1 cellular context compared by ENCODE assay signal in the genomic region with DNA sequence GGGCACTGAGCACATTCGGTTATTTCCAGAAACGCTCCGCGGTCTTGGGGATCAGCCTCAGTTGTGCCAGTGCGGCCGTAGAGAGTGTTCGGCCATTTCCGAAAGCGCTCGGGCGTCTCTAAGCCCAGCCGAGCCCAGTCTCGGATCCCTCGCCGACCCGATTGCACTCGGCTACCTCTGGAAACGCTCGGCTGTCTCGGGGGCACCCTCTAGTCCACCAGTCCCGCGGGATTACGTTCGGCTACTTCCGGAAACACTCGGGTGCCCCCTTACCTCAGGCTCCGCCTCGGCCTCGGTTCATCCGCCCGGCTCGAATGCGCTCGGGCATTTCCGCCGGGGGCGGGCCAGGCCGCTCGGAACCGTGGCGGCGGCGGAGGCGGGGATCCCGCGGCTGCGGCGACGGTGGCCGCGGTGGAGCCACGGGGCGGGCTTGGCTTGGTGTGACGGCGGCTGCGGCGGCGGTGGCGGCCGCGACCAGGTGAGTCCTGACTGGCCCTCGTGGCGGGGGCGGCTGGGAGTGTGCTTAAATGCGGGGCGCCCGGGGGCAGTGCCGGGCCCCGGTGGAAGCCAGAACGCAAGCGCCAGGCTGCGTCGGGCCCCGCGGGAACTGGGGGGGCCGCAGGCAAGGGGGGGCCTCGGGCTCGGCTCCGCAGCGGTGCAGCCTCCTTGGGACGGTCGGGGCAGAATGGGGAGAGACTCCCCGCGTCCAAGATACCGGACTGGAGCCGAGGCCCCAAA.
TF ChIP-seq lines count a peak whose summit lies in the region.

Gene PIK3R2 (plus strand): TSS at position 347 of the 738 bp plus-strand sequence. CDS start 2,717 bp downstream, outside the sequence.

TF ChIP-seq in WTC11, 78 proteins besides CTCF, POLR2A, EP300 and RAD21 (continued from another document):
- TF ChIP-seq FOXP1 (CRISPR knock-in tag; IDR thresholded peaks at IDR 0.05; ENCODE audit: borderline replicate concordance) (peak; percentile 56), FOXK1 (CRISPR knock-in tag; IDR thresholded peaks at IDR 0.05) (0 out of 2 replicates have a peak, but pooled peaks have one; percentile 35), TCF7 (CRISPR knock-in tag; IDR thresholded peaks at IDR 0.05; ENCODE audit: low read depth) (0 out of 2 replicates have a peak, but pooled peaks have one; percentile 38), CREM (CRISPR knock-in tag; IDR thresholded peaks at IDR 0.05) (peak; percentile 9; the same call in 1 of the 2 replicates), GTF2I (CRISPR knock-in tag; conservative IDR thresholded peaks at IDR 0.05) (no peak)
TF ChIP-seq in WTC11: peak in this region for 9.
